Comparison of ENCODE assay signal across 1 cellular context in the genomic region with DNA sequence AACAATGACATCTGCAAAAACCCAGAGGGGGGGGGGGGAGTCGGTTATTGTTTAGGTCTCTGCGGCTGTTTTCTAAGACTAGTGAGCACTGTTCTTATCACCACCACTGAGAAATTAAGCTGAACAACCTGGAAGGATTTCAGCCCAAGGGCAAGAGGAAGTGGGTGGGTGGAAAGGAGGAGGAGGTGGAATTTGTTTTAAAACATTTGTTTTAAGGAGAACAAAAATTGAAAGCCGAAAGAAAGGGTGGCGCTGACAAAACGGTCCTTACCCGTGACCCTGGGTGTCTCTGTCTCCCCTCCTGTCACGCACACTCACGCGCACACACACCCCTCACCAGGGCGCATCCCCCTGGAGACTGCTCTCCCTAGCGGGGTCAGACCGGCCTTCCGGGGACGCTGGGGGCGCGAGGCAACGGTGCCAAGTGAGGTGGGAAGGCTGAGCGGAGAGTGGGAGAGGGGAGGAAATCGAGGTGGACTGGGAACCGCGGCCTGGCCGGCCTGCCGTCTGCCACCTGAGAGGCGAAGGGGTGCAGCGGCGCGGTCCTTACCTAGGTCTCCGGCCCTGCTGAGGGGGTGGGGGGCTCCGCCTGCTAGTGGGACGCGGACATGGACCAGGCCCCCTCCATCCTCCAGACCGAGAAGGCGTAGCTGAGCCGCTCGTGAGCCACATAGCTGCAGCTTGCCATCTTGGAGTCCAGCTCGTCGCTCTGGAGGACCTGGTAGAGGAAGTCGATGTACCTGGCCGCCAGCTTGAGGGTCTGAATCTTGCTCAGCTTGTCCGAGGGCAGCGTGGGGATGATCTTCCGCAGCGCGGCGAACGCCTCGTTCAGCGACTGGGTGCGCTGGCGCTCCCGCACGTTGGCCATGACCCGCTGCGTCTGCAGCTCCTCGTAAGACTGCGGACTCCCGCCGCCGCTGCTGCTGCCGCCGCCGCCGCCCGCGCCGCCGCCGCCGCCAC.
TF ChIP-seq lines count a peak whose summit lies in the region.

No MANE protein-coding gene starts in this region.

TF ChIP-seq in HEK293, 187 proteins besides CTCF, POLR2A, EP300 and RAD21 (continued from another document and continues in another):
- TF ChIP-seq, protein P1, sequence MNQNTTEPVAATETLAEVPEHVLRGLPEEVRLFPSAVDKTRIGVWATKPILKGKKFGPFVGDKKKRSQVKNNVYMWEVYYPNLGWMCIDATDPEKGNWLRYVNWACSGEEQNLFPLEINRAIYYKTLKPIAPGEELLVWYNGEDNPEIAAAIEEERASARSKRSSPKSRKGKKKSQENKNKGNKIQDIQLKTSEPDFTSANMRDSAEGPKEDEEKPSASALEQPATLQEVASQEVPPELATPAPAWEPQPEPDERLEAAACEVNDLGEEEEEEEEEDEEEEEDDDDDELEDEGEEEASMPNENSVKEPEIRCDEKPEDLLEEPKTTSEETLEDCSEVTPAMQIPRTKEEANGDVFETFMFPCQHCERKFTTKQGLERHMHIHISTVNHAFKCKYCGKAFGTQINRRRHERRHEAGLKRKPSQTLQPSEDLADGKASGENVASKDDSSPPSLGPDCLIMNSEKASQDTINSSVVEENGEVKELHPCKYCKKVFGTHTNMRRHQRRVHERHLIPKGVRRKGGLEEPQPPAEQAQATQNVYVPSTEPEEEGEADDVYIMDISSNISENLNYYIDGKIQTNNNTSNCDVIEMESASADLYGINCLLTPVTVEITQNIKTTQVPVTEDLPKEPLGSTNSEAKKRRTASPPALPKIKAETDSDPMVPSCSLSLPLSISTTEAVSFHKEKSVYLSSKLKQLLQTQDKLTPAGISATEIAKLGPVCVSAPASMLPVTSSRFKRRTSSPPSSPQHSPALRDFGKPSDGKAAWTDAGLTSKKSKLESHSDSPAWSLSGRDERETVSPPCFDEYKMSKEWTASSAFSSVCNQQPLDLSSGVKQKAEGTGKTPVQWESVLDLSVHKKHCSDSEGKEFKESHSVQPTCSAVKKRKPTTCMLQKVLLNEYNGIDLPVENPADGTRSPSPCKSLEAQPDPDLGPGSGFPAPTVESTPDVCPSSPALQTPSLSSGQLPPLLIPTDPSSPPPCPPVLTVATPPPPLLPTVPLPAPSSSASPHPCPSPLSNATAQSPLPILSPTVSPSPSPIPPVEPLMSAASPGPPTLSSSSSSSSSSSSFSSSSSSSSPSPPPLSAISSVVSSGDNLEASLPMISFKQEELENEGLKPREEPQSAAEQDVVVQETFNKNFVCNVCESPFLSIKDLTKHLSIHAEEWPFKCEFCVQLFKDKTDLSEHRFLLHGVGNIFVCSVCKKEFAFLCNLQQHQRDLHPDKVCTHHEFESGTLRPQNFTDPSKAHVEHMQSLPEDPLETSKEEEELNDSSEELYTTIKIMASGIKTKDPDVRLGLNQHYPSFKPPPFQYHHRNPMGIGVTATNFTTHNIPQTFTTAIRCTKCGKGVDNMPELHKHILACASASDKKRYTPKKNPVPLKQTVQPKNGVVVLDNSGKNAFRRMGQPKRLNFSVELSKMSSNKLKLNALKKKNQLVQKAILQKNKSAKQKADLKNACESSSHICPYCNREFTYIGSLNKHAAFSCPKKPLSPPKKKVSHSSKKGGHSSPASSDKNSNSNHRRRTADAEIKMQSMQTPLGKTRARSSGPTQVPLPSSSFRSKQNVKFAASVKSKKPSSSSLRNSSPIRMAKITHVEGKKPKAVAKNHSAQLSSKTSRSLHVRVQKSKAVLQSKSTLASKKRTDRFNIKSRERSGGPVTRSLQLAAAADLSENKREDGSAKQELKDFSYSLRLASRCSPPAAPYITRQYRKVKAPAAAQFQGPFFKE (tag by site-specific recombination; IDR thresholded peaks at IDR 0.05; ENCODE audit: borderline replicate concordance), result no peak
- TF ChIP-seq ZNF157 (tag by site-specific recombination; IDR thresholded peaks at IDR 0.05) (no peak), ZNF239 (tag by site-specific recombination; IDR thresholded peaks at IDR 0.05) (no peak), ZNF221 (tag by site-specific recombination; IDR thresholded peaks at IDR 0.05; ENCODE audit: borderline replicate concordance) (no peak), ZNF670 (tag by site-specific recombination; IDR thresholded peaks at IDR 0.05; ENCODE audit: low read depth) (no peak), ZNF335 (tag by site-specific recombination; conservative IDR thresholded peaks at IDR 0.05) (peak; percentile 67), ZNF549 (tag by site-specific recombination; IDR thresholded peaks at IDR 0.05) (no peak), ZBTB48 (tag by site-specific recombination; IDR thresholded peaks at IDR 0.05) (0 out of 2 replicates have a peak, but pooled peaks have one; percentile 39), ZNF776 (tag by site-specific recombination; IDR thresholded peaks at IDR 0.05; ENCODE audit: borderline replicate concordance) (no peak), ZNF423 (tag by site-specific recombination; IDR thresholded peaks at IDR 0.05) (peak; percentile 77; the same call in 1 of the 2 replicates), PRDM1 (tag by site-specific recombination; IDR thresholded peaks at IDR 0.05) (0 out of 2 replicates have a peak, but pooled peaks have one; percentile 41), ZNF677 (tag by site-specific recombination; IDR thresholded peaks at IDR 0.05) (no peak), ZNF341 (tag by site-specific recombination; IDR thresholded peaks at IDR 0.05; ENCODE audit: low read depth) (peak; percentile 22; the same call in 1 of the 2 replicates), IKZF3 (tag by site-specific recombination; IDR thresholded peaks at IDR 0.05) (no peak), ZNF311 (tag by site-specific recombination; IDR thresholded peaks at IDR 0.05; ENCODE audit: borderline replicate concordance) (no peak), ZBTB1 (tag by site-specific recombination; IDR thresholded peaks at IDR 0.05) (no peak), ZNF585B (tag by site-specific recombination; IDR thresholded peaks at IDR 0.05) (no peak), ZFP3 (tag by site-specific recombination; IDR thresholded peaks at IDR 0.05; ENCODE audit: low read depth) (no peak), HOXC10 (CRISPR knock-in tag; IDR thresholded peaks at IDR 0.05) (no peak), ZNF112 (tag by site-specific recombination; IDR thresholded peaks at IDR 0.05) (no peak), ZNF664 (tag by site-specific recombination; IDR thresholded peaks at IDR 0.05) (no peak), ZNF473 (tag by site-specific recombination; IDR thresholded peaks at IDR 0.05) (no peak), ZNF114 (tag by site-specific recombination; IDR thresholded peaks at IDR 0.05) (no peak), ZNF571 (tag by site-specific recombination; IDR thresholded peaks at IDR 0.05) (no peak), KLF7 (tag by site-specific recombination; IDR thresholded peaks at IDR 0.05; ENCODE audit: borderline replicate concordance) (no peak), ZNF560 (tag by site-specific recombination; IDR thresholded peaks at IDR 0.05; ENCODE audit: borderline replicate concordance) (no peak), GLIS2 (tag by site-specific recombination; IDR thresholded peaks at IDR 0.05) (peak; percentile 89), KLF16 (tag by site-specific recombination; IDR thresholded peaks at IDR 0.05) (peak; percentile 67; the same call in 1 of the 2 replicates), ZNF223 (tag by site-specific recombination; IDR thresholded peaks at IDR 0.05) (no peak)
- TF ChIP-seq, protein P2, sequence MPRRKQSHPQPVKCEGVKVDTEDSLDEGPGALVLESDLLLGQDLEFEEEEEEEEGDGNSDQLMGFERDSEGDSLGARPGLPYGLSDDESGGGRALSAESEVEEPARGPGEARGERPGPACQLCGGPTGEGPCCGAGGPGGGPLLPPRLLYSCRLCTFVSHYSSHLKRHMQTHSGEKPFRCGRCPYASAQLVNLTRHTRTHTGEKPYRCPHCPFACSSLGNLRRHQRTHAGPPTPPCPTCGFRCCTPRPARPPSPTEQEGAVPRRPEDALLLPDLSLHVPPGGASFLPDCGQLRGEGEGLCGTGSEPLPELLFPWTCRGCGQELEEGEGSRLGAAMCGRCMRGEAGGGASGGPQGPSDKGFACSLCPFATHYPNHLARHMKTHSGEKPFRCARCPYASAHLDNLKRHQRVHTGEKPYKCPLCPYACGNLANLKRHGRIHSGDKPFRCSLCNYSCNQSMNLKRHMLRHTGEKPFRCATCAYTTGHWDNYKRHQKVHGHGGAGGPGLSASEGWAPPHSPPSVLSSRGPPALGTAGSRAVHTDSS (tag by site-specific recombination; IDR thresholded peaks at IDR 0.05), result no peak
- TF ChIP-seq, protein P3, sequence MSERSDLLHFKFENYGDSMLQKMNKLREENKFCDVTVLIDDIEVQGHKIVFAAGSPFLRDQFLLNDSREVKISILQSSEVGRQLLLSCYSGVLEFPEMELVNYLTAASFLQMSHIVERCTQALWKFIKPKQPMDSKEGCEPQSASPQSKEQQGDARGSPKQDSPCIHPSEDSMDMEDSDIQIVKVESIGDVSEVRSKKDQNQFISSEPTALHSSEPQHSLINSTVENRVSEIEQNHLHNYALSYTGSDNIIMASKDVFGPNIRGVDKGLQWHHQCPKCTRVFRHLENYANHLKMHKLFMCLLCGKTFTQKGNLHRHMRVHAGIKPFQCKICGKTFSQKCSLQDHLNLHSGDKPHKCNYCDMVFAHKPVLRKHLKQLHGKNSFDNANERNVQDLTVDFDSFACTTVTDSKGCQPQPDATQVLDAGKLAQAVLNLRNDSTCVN (tag by site-specific recombination; optimal IDR thresholded peaks at IDR 0.05), result peak; percentile 65
- TF ChIP-seq, protein P4, sequence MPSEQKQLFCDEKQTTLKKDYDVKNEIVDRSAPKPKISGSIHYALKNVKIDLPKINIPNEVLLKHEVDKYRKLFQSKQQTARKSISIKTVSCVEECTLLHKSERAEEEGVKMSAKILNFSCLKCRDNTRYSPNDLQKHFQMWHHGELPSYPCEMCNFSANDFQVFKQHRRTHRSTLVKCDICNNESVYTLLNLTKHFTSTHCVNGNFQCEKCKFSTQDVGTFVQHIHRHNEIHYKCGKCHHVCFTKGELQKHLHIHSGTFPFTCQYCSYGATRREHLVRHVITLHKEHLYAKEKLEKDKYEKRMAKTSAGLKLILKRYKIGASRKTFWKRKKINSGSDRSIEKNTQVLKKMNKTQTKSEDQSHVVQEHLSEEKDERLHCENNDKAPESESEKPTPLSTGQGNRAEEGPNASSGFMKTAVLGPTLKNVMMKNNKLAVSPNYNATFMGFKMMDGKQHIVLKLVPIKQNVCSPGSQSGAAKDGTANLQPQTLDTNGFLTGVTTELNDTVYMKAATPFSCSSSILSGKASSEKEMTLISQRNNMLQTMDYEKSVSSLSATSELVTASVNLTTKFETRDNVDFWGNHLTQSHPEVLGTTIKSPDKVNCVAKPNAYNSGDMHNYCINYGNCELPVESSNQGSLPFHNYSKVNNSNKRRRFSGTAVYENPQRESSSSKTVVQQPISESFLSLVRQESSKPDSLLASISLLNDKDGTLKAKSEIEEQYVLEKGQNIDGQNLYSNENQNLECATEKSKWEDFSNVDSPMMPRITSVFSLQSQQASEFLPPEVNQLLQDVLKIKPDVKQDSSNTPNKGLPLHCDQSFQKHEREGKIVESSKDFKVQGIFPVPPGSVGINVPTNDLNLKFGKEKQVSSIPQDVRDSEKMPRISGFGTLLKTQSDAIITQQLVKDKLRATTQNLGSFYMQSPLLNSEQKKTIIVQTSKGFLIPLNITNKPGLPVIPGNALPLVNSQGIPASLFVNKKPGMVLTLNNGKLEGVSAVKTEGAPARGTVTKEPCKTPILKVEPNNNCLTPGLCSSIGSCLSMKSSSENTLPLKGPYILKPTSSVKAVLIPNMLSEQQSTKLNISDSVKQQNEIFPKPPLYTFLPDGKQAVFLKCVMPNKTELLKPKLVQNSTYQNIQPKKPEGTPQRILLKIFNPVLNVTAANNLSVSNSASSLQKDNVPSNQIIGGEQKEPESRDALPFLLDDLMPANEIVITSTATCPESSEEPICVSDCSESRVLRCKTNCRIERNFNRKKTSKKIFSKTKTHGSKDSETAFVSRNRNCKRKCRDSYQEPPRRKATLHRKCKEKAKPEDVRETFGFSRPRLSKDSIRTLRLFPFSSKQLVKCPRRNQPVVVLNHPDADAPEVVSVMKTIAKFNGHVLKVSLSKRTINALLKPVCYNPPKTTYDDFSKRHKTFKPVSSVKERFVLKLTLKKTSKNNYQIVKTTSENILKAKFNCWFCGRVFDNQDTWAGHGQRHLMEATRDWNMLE (tag by site-specific recombination; conservative IDR thresholded peaks at IDR 0.05; ENCODE audit: low read depth), result no peak
- TF ChIP-seq, protein P5, sequence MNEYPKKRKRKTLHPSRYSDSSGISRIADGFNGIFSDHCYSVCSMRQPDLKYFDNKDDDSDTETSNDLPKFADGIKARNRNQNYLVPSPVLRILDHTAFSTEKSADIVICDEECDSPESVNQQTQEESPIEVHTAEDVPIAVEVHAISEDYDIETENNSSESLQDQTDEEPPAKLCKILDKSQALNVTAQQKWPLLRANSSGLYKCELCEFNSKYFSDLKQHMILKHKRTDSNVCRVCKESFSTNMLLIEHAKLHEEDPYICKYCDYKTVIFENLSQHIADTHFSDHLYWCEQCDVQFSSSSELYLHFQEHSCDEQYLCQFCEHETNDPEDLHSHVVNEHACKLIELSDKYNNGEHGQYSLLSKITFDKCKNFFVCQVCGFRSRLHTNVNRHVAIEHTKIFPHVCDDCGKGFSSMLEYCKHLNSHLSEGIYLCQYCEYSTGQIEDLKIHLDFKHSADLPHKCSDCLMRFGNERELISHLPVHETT (tag by site-specific recombination; IDR thresholded peaks at IDR 0.05), result no peak
- TF ChIP-seq, protein P6, sequence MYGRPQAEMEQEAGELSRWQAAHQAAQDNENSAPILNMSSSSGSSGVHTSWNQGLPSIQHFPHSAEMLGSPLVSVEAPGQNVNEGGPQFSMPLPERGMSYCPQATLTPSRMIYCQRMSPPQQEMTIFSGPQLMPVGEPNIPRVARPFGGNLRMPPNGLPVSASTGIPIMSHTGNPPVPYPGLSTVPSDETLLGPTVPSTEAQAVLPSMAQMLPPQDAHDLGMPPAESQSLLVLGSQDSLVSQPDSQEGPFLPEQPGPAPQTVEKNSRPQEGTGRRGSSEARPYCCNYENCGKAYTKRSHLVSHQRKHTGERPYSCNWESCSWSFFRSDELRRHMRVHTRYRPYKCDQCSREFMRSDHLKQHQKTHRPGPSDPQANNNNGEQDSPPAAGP (tag by site-specific recombination; IDR thresholded peaks at IDR 0.05), result 0 out of 2 replicates have a peak, but pooled peaks have one; percentile 21
- TF ChIP-seq, protein P7, sequence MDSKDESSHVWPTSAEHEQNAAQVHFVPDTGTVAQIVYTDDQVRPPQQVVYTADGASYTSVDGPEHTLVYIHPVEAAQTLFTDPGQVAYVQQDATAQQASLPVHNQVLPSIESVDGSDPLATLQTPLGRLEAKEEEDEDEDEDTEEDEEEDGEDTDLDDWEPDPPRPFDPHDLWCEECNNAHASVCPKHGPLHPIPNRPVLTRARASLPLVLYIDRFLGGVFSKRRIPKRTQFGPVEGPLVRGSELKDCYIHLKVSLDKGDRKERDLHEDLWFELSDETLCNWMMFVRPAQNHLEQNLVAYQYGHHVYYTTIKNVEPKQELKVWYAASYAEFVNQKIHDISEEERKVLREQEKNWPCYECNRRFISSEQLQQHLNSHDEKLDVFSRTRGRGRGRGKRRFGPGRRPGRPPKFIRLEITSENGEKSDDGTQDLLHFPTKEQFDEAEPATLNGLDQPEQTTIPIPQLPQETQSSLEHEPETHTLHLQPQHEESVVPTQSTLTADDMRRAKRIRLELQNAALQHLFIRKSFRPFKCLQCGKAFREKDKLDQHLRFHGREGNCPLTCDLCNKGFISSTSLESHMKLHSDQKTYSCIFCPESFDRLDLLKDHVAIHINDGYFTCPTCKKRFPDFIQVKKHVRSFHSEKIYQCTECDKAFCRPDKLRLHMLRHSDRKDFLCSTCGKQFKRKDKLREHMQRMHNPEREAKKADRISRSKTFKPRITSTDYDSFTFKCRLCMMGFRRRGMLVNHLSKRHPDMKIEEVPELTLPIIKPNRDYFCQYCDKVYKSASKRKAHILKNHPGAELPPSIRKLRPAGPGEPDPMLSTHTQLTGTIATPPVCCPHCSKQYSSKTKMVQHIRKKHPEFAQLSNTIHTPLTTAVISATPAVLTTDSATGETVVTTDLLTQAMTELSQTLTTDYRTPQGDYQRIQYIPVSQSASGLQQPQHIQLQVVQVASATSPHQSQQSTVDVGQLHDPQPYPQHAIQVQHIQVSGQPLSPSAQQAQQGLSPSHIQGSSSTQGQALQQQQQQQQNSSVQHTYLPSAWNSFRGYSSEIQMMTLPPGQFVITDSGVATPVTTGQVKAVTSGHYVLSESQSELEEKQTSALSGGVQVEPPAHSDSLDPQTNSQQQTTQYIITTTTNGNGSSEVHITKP (tag by site-specific recombination; IDR thresholded peaks at IDR 0.05), result peak; percentile 98
